1 cellular context compared by ENCODE assay signal in genomic region chr17:62737513-62737912, GRCh38.
TF ChIP-seq lines count a peak whose summit lies in the region.

No MANE protein-coding gene starts in this region.

TF ChIP-seq in GM12878, 131 proteins besides CTCF, POLR2A, EP300 and RAD21 (continued from another document and continues in another):
- TF ChIP-seq ZBTB11 (CRISPR knock-in tag; IDR thresholded peaks at IDR 0.05) (no peak), CBFB (IDR thresholded peaks at IDR 0.05; ENCODE audit: low read depth) (no peak), ZZZ3 (IDR thresholded peaks at IDR 0.05; ENCODE audit: control insufficient read depth, insufficient read length, low read depth) (no peak), RELB (IDR thresholded peaks at IDR 0.05; ENCODE audit: low read depth) (no peak), IRF5 (IDR thresholded peaks at IDR 0.05; ENCODE audit: borderline replicate concordance) (no peak), DPF2 (IDR thresholded peaks at IDR 0.05) (no peak), LARP7 (IDR thresholded peaks at IDR 0.05) (no peak), JUNB (IDR thresholded peaks at IDR 0.05) (peak; percentile 58; the same call in 1 of the 2 replicates), PAX8 (IDR thresholded peaks at IDR 0.05) (no peak), IKZF1 (conservative IDR thresholded peaks at IDR 0.05) (no peak), TAF1 (IDR thresholded peaks at IDR 0.05; ENCODE audit: borderline replicate concordance, low read depth, low read length) (no peak), ZNF622 (IDR thresholded peaks at IDR 0.05) (no peak), NRF1 (conservative IDR thresholded peaks at IDR 0.05; ENCODE audit: low read depth, low read length) (no peak), CREM (IDR thresholded peaks at IDR 0.05; ENCODE audit: low read depth) (peak; percentile 55; the same call in 1 of the 2 replicates), PRDM15 (CRISPR knock-in tag; IDR thresholded peaks at IDR 0.05) (no peak), EZH2 (IDR thresholded peaks at IDR 0.05; ENCODE audit: borderline replicate concordance, control insufficient read depth, low read depth, low read length) (no peak), MTA2 (IDR thresholded peaks at IDR 0.05; ENCODE audit: low read depth) (no peak), SMC3 (IDR thresholded peaks at IDR 0.05; ENCODE audit: borderline replicate concordance, low read length) (no peak), ZBED1 (IDR thresholded peaks at IDR 0.05; ENCODE audit: borderline replicate concordance) (no peak), POLR2AphosphoS5 (IDR thresholded peaks at IDR 0.05; ENCODE audit: low read length) (no peak), ATF2 (IDR thresholded peaks at IDR 0.05; ENCODE audit: low read length) (0 out of 2 replicates have a peak, but pooled peaks have one; percentile 27), ELK1 (IDR thresholded peaks at IDR 0.05; ENCODE audit: low read depth, low read length) (no peak), KAT2A (conservative IDR thresholded peaks at IDR 0.05; ENCODE audit: control insufficient read depth, low read depth, low read length) (no peak), IRF4 (IDR thresholded peaks at IDR 0.05; ENCODE audit: low read depth, low read length) (peak; percentile 47; the same call in 1 of the 2 replicates), PKNOX1 (IDR thresholded peaks at IDR 0.05) (no peak), ZNF384 (IDR thresholded peaks at IDR 0.05; ENCODE audit: borderline replicate concordance, low read depth, low read length) (no peak), ASH2L (IDR thresholded peaks at IDR 0.05; ENCODE audit: borderline replicate concordance, low read depth) (no peak), RUNX3 (IDR thresholded peaks at IDR 0.05; ENCODE audit: low read length) (peak; percentile 84), YY1 (IDR thresholded peaks at IDR 0.05; ENCODE audit: low read depth, low read length) (no peak), EED (IDR thresholded peaks at IDR 0.05; ENCODE audit: low read depth) (peak; percentile 39)
- TF ChIP-seq, protein P1, sequence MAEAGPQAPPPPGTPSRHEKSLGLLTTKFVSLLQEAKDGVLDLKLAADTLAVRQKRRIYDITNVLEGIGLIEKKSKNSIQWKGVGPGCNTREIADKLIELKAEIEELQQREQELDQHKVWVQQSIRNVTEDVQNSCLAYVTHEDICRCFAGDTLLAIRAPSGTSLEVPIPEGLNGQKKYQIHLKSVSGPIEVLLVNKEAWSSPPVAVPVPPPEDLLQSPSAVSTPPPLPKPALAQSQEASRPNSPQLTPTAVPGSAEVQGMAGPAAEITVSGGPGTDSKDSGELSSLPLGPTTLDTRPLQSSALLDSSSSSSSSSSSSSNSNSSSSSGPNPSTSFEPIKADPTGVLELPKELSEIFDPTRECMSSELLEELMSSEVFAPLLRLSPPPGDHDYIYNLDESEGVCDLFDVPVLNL (IDR thresholded peaks at IDR 0.05; ENCODE audit: low read depth, low read length): no peak
- TF ChIP-seq, protein P2, sequence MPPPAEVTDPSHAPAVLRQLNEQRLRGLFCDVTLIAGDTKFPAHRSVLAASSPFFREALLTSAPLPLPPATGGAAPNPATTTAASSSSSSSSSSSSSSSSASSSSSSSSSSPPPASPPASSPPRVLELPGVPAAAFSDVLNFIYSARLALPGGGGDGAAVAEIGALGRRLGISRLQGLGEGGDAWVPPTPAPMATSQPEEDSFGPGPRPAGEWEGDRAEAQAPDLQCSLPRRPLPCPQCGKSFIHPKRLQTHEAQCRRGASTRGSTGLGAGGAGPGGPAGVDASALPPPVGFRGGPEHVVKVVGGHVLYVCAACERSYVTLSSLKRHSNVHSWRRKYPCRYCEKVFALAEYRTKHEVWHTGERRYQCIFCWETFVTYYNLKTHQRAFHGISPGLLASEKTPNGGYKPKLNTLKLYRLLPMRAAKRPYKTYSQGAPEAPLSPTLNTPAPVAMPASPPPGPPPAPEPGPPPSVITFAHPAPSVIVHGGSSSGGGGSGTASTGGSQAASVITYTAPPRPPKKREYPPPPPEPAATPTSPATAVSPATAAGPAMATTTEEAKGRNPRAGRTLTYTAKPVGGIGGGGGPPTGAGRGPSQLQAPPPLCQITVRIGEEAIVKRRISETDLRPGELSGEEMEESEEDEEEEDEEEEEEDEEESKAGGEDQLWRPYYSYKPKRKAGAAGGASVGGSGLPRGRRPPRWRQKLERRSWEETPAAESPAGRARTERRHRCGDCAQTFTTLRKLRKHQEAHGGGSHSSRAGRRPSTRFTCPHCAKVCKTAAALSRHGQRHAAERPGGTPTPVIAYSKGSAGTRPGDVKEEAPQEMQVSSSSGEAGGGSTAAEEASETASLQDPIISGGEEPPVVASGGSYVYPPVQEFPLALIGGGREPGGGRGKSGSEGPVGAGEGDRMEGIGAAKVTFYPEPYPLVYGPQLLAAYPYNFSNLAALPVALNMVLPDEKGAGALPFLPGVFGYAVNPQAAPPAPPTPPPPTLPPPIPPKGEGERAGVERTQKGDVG (CRISPR knock-in tag; IDR thresholded peaks at IDR 0.05): no peak
- TF ChIP-seq, protein P3, sequence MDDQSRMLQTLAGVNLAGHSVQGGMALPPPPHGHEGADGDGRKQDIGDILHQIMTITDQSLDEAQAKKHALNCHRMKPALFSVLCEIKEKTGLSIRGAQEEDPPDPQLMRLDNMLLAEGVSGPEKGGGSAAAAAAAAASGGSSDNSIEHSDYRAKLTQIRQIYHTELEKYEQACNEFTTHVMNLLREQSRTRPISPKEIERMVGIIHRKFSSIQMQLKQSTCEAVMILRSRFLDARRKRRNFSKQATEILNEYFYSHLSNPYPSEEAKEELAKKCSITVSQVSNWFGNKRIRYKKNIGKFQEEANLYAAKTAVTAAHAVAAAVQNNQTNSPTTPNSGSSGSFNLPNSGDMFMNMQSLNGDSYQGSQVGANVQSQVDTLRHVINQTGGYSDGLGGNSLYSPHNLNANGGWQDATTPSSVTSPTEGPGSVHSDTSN (IDR thresholded peaks at IDR 0.05; ENCODE audit: insufficient replicate concordance, low read depth, low read length): no peak
